Comparison of ENCODE assay signal across 15 cellular contexts in genomic region chr17:33120103-33120502, GRCh38.
DNase-seq lines count a peak whose midpoint lies in the region; TF ChIP-seq lines count a peak whose summit lies in the region.
"Had no signal": no experiment of that assay in that cellular context is flagged by ENCODE, and none has a peak within 500 bp of the region (broad histone marks: within the 10 kb centered on the region; RNA-seq: fewer than 3 reads in every experiment).

No MANE protein-coding gene starts in this region.

- TF ChIP-seq CTCF in hepatocyte (IDR thresholded peaks at IDR 0.05; ENCODE audit: poor library complexity): no peak
- TF ChIP-seq CTCF in ovary (IDR thresholded peaks at IDR 0.05): no peak

- H3K4me2 ChIP-seq in BLaER1 treated with 17β-estradiol and CSF1 and Interleukin-3, amounts not matched to agents 10 nM and 100 nM: peak overlapping the region in 9 of 11 experiments; percentile 67 to 96 (median 82); a peak in 14 of 22 replicates
- no peak overlapping the region for H3K4me2 ChIP-seq in hepatocyte

- H3K36me3 ChIP-seq in BLaER1 treated with 17β-estradiol and CSF1 and Interleukin-3, amounts not matched to agents 10 nM and 100 nM: no peaks in the 10 kb centered on the region
- H3K36me3 ChIP-seq in hepatocyte (replicated peaks; ENCODE audit: insufficient read depth, low read depth) (no peaks in the 10 kb centered on the region), ovary (no peaks in the 10 kb centered on the region)

- no peaks in the 10 kb centered on the region for H3K9me3 ChIP-seq in BLaER1 treated with 17β-estradiol and CSF1 and Interleukin-3, amounts not matched to agents 10 nM and 100 nM (replicated peaks in 1 of 11)
- H3K9me3 ChIP-seq in hepatocyte (ENCODE audit: low read depth): no peaks in the 10 kb centered on the region
- no peaks in the 10 kb centered on the region for H3K9me3 ChIP-seq in ovary

- H2AFZ ChIP-seq in hepatocyte: no peak overlapping the region

- no peak overlapping the region; a peak in 1 of 22 replicates for H3K27ac ChIP-seq in BLaER1 treated with 17β-estradiol and CSF1 and Interleukin-3, amounts not matched to agents 10 nM and 100 nM
- H3K27ac ChIP-seq in angular gyrus (ENCODE audit: low read depth, low read length) (peak overlapping the region; percentile 11), hepatocyte (no peak overlapping the region), ovary (no peak overlapping the region)

- no peaks in the 10 kb centered on the region for H3K27me3 ChIP-seq in BLaER1 treated with 17β-estradiol and CSF1 and Interleukin-3, amounts not matched to agents 10 nM and 100 nM
- peaks cover 4% of the 10 kb centered on the region for H3K27me3 ChIP-seq in hepatocyte
- H3K27me3 ChIP-seq in ovary: no peaks in the 10 kb centered on the region

- H3K9ac ChIP-seq in BLaER1 treated with 17β-estradiol and CSF1 and Interleukin-3, amounts not matched to agents 10 nM and 100 nM: no peak overlapping the region

- TF ChIP-seq POLR2A in ovary (IDR thresholded peaks at IDR 0.05): no peak

- intact Hi-C loops in posterior cingulate gyrus (cut with DNase I): no loop called here
- intact Hi-C loops in ovary (cut with DNase I): no loop called here

- H4K20me1 ChIP-seq in BLaER1 treated with 17β-estradiol and CSF1 and Interleukin-3, amounts not matched to agents 10 nM and 100 nM: no peaks in the 10 kb centered on the region
- H4K20me1 ChIP-seq in hepatocyte (ENCODE audit: insufficient read depth, poor library complexity, severe bottlenecking): no peaks in the 10 kb centered on the region

- no peaks in the 10 kb centered on the region for H3K79me2 ChIP-seq in hepatocyte

- H3K4me3 ChIP-seq in BLaER1 treated with 17β-estradiol and CSF1 and Interleukin-3, amounts not matched to agents 10 nM and 100 nM: no peak overlapping the region
- H3K4me3 ChIP-seq in hepatocyte: no peak overlapping the region
- H3K4me3 ChIP-seq in ovary: no peak overlapping the region

- WGBS in hepatocyte (ENCODE audit: low lambda C conversion rate, missing lambda C conversion rate): 69% methylated on average over 5 of the region's 5 CpGs
- WGBS in ovary, 3 donors: 28 to 33% (median 30%) methylated on average over 5 of the region's 5 CpGs

- peaks cover 11 to 34% (median 29%) of the 10 kb centered on the region in 10 experiments for H3K4me1 ChIP-seq in BLaER1 treated with 17β-estradiol and CSF1 and Interleukin-3, amounts not matched to agents 10 nM and 100 nM
- H3K4me1 ChIP-seq in hepatocyte (ENCODE audit: insufficient read depth): peaks cover 5% of the 10 kb centered on the region
- no peaks in the 10 kb centered on the region for H3K4me1 ChIP-seq in ovary (ENCODE audit: insufficient read depth)

- H3K9me2 ChIP-seq in hepatocyte (replicated peaks; ENCODE audit: insufficient read depth): no peaks in the 10 kb centered on the region

- peak; percentile 19 for DNase-seq in hepatocyte (ENCODE audit: low spot score)
- peak in 9 of 10 donors; percentile 16 to 90 (median 57) for DNase-seq in posterior cingulate gyrus
- DNase-seq in globus pallidus (ENCODE audit: low spot score): no peak
- DNase-seq in ovary: no peak
- DNase-seq in NCI-H1930 (lab: John Stamatoyannopoulos, UW): no peak
- DNase-seq: Calu3; CD4-positive, alpha-beta memory T cell; DMS53; GOT3; NCI-H1436 treated with DMSO at 0.1 percent for 48 hours; NCI-H2081; NCI-H510A; NCI-H774 had no signal

- no peak for TF ChIP-seq EP300 in ovary (IDR thresholded peaks at IDR 0.05)

Comparison
In these comparisons a context has a peak if more than half of its experiments do, and no peak if none do; other contexts are left out.
1. DNase-seq: peak in hepatocyte (single experiment) and posterior cingulate gyrus (9 of 10); none in globus pallidus (single experiment), ovary (0 of 5) and NCI-H1930 (0 of 2).